9 cellular contexts compared by ENCODE assay signal in genomic region chr6:45504947-45505346, GRCh38.
DNase-seq lines count a peak whose midpoint lies in the region; ATAC-seq and TF ChIP-seq lines count a peak whose summit lies in the region.
"Had no signal": no experiment of that assay in that cellular context is flagged by ENCODE, and none has a peak within 500 bp of the region (broad histone marks: within the 10 kb centered on the region; RNA-seq: fewer than 3 reads in every experiment).

No MANE protein-coding gene starts in this region.

- no peaks in the 10 kb centered on the region for H4K20me1 ChIP-seq in GM23248 (ENCODE audit: insufficient read depth)

- H3K79me2 ChIP-seq in GM23248 (ENCODE audit: insufficient read depth): peaks cover 26% of the 10 kb centered on the region; the same call in 1 of the 2 replicates

- 0 out of 2 replicates have a peak overlapping the region, but pooled peaks have one; percentile 2 for H3K9ac ChIP-seq in GM23248

- in situ Hi-C loops in GM23248 (cut with MboI): no loop called here

- no peaks in the 10 kb centered on the region for H3K36me3 ChIP-seq in GM23248 (ENCODE audit: low read depth)

- H3F3A ChIP-seq in GM23248 (ENCODE audit: insufficient read depth): peaks cover 18% of the 10 kb centered on the region

- H3K4me2 ChIP-seq in GM23248 (ENCODE audit: unreplicated experiment): peak overlapping the region; percentile 43

- peak overlapping the region; percentile 50 for H3K27ac ChIP-seq in GM23248

- H3K4me1 ChIP-seq in GM23248 (ENCODE audit: insufficient read depth): peaks cover 21% of the 10 kb centered on the region

- peak overlapping the region; percentile 26 for H3K4me3 ChIP-seq in GM23248

- no peaks in the 10 kb centered on the region for H3K9me3 ChIP-seq in GM23248 (ENCODE audit: low read depth)

- ATAC-seq in HG03432 (IDR thresholded peaks at IDR 0.05; ENCODE audit: unreplicated experiment) (no peak), HG03571 (IDR thresholded peaks at IDR 0.05; ENCODE audit: unreplicated experiment) (no peak), HG03469 (IDR thresholded peaks at IDR 0.05; ENCODE audit: unreplicated experiment) (no peak)

- H3K9me2 ChIP-seq in GM23248 (ENCODE audit: insufficient read depth): no peaks in the 10 kb centered on the region

- H2AFZ ChIP-seq in GM23248: peak overlapping the region; percentile 31

- DNase-seq in GM23248 (peak; percentile 74), fibroblast of peridontal ligament (ENCODE audit: extremely low read depth) (peak; percentile 81), renal cortical epithelial cell (ENCODE audit: low read depth) (peak; percentile 94), cortex of kidney (lab: John Stamatoyannopoulos, UW) (no peak)
- DNase-seq: foreskin melanocyte had no signal

- no peaks in the 10 kb centered on the region for H3K27me3 ChIP-seq in GM23248 (replicated peaks; ENCODE audit: insufficient read depth)

- WGBS in GM23248 (ENCODE audit: low coverage in 1 of 2, low lambda C conversion rate in 2 of 2, missing lambda C conversion rate in 2 of 2), 2 experiments: 41 to 44% methylated on average over 5 of the region's 5 CpGs

TF ChIP-seq in PFSK-1, 5 proteins besides CTCF, POLR2A, EP300 and RAD21:
- 0 out of 2 replicates have a peak, but pooled peaks have one; percentile 46 for TF ChIP-seq SIN3A (IDR thresholded peaks at IDR 0.05; ENCODE audit: borderline replicate concordance, insufficient read depth, low read length)
- no peak for TF ChIP-seq TAF1 (IDR thresholded peaks at IDR 0.05; ENCODE audit: borderline replicate concordance, insufficient read depth, low read length)
- peak; percentile 84 for TF ChIP-seq FOXP2 (optimal IDR thresholded peaks at IDR 0.05; ENCODE audit: borderline replicate concordance, extremely low read depth, extremely low read length, insufficient read depth)
- TF ChIP-seq POLR2AphosphoS5 (IDR thresholded peaks at IDR 0.05; ENCODE audit: low read depth, low read length): no peak
- peak in 1 of 2 experiments; percentile 19; a peak in 1 of 4 replicates for TF ChIP-seq REST (IDR thresholded peaks at IDR 0.05; ENCODE audit: insufficient read depth in 1 of 2, low read depth in 2 of 2, low read length in 2 of 2)
TF ChIP-seq in PFSK-1: peak in this region for 3.
